Comparison of ENCODE assay signal across 1 cellular context in the genomic region with DNA sequence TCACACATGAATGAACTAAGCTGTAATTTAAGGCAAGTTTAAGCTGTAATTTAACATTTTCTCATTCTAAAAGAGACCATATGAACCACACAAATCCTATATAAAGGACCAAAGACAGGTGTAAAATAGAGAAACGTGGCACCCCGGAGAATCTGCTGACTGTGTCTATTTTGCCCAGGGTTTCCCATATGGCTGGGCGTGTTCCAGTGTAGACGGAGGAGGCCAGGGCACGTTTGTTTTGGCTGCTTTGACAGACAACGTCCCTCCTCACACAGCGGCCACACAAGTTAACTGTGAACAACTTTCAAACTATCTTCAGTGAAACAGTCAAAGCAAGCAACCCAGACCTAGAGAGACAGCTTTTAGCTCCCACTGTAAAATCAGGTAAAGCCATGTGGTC.
TF ChIP-seq lines count a peak whose summit lies in the region.

No MANE protein-coding gene starts in this region.

TF ChIP-seq in GM23338, 12 proteins besides CTCF, POLR2A, EP300 and RAD21 (continued from another document):
- TF ChIP-seq ETS1 (IDR thresholded peaks at IDR 0.05) (no peak), EZH2phosphoT487 (IDR thresholded peaks at IDR 0.05; ENCODE audit: unreplicated experiment) (no peak)
